ENCODE assay signal across 1 cellular context in genomic region chr17:44066204-44066930, GRCh38.
TF ChIP-seq lines count a peak whose summit lies in the region.

Gene LSM12 (minus strand): TSS chr17:44066671. CDS start chr17:44066587, 84 bp downstream.

TF ChIP-seq in HEK293, 187 proteins besides CTCF, POLR2A, EP300 and RAD21 (continued from another document and continues in another):
- no peak for TF ChIP-seq ZNF518A (tag by site-specific recombination; conservative IDR thresholded peaks at IDR 0.05; ENCODE audit: low read depth)
- TF ChIP-seq ZNF24 (tag by site-specific recombination; IDR thresholded peaks at IDR 0.05) = no peak
- no peak for TF ChIP-seq ZNF223 (tag by site-specific recombination; IDR thresholded peaks at IDR 0.05)
- no peak for TF ChIP-seq AEBP2 (tag by site-specific recombination; IDR thresholded peaks at IDR 0.05; ENCODE audit: borderline replicate concordance)
- TF ChIP-seq GLIS2 (tag by site-specific recombination; IDR thresholded peaks at IDR 0.05) = no peak
- TF ChIP-seq KLF17 (tag by site-specific recombination; IDR thresholded peaks at IDR 0.05) = peak; percentile 82; the same call in 1 of the 2 replicates
- TF ChIP-seq ZFP41 (tag by site-specific recombination; IDR thresholded peaks at IDR 0.05; ENCODE audit: borderline replicate concordance) = no peak
- no peak for TF ChIP-seq ZNF248 (tag by site-specific recombination; IDR thresholded peaks at IDR 0.05)
- TF ChIP-seq ZNF133 (tag by site-specific recombination; IDR thresholded peaks at IDR 0.05) = no peak
- no peak for TF ChIP-seq ZNF571 (tag by site-specific recombination; IDR thresholded peaks at IDR 0.05)
- no peak for TF ChIP-seq ZNF776 (tag by site-specific recombination; IDR thresholded peaks at IDR 0.05; ENCODE audit: borderline replicate concordance)
- TF ChIP-seq ZNF610 (tag by site-specific recombination; IDR thresholded peaks at IDR 0.05; ENCODE audit: borderline replicate concordance) = peak; percentile 70
- peak; percentile 45; the same call in 1 of the 2 replicates for TF ChIP-seq SP7 (tag by site-specific recombination; IDR thresholded peaks at IDR 0.05)
- no peak for TF ChIP-seq MYNN (tag by site-specific recombination; IDR thresholded peaks at IDR 0.05; ENCODE audit: borderline replicate concordance)
- TF ChIP-seq ZNF76 (tag by site-specific recombination; IDR thresholded peaks at IDR 0.05; ENCODE audit: borderline replicate concordance, low read depth) = no peak
- TF ChIP-seq ZNF362 (tag by site-specific recombination; IDR thresholded peaks at IDR 0.05) = no peak
- TF ChIP-seq MZF1 (tag by site-specific recombination; IDR thresholded peaks at IDR 0.05; ENCODE audit: borderline replicate concordance) = peak; percentile 51; the same call in 1 of the 2 replicates
- no peak for TF ChIP-seq ZNF202 (tag by site-specific recombination; IDR thresholded peaks at IDR 0.05; ENCODE audit: borderline replicate concordance)
- no peak; the same call in 1 of the 2 replicates for TF ChIP-seq ZNF558 (tag by site-specific recombination; IDR thresholded peaks at IDR 0.05)
- TF ChIP-seq ZFP69B (tag by site-specific recombination; IDR thresholded peaks at IDR 0.05) = no peak
- no peak for TF ChIP-seq ZSCAN23 (tag by site-specific recombination; IDR thresholded peaks at IDR 0.05)
- TF ChIP-seq ZNF449 (tag by site-specific recombination; IDR thresholded peaks at IDR 0.05) = no peak
- peak; percentile 40 for TF ChIP-seq ZBTB8A (tag by site-specific recombination; IDR thresholded peaks at IDR 0.05)
- TF ChIP-seq ZNF184 (tag by site-specific recombination; IDR thresholded peaks at IDR 0.05) = 0 out of 2 replicates have a peak, but pooled peaks have one; percentile 15
- no peak for TF ChIP-seq FEZF1 (tag by site-specific recombination; IDR thresholded peaks at IDR 0.05)
- TF ChIP-seq ZNF280C (tag by site-specific recombination; IDR thresholded peaks at IDR 0.05) = no peak
- no peak for TF ChIP-seq ZNF350 (tag by site-specific recombination; IDR thresholded peaks at IDR 0.05)
- TF ChIP-seq REST (tag by site-specific recombination; IDR thresholded peaks at IDR 0.05) = no peak
- TF ChIP-seq HOXA7 (CRISPR knock-in tag; IDR thresholded peaks at IDR 0.05; ENCODE audit: borderline replicate concordance) = no peak
- peak; percentile 15; the same call in 1 of the 2 replicates for TF ChIP-seq ZIC2 (tag by site-specific recombination; IDR thresholded peaks at IDR 0.05)
- no peak for TF ChIP-seq ZNF560 (tag by site-specific recombination; IDR thresholded peaks at IDR 0.05; ENCODE audit: borderline replicate concordance)
- no peak for TF ChIP-seq ZNF155 (tag by site-specific recombination; IDR thresholded peaks at IDR 0.05)
- TF ChIP-seq ZNF585B (tag by site-specific recombination; IDR thresholded peaks at IDR 0.05) = no peak
- TF ChIP-seq SCRT1 (tag by site-specific recombination; IDR thresholded peaks at IDR 0.05; ENCODE audit: borderline replicate concordance) = no peak
- TF ChIP-seq ATF2 (tag by site-specific recombination; IDR thresholded peaks at IDR 0.05; ENCODE audit: low read depth) = no peak
- TF ChIP-seq TCF7L2 (IDR thresholded peaks at IDR 0.05; ENCODE audit: borderline replicate concordance, low read depth, low read length) = no peak
- TF ChIP-seq ZNF48 (tag by site-specific recombination; IDR thresholded peaks at IDR 0.05) = no peak
- no peak for TF ChIP-seq ZNF701 (tag by site-specific recombination; IDR thresholded peaks at IDR 0.05)
- TF ChIP-seq ZBTB20 (tag by site-specific recombination; IDR thresholded peaks at IDR 0.05) = peak; percentile 60
- peak; percentile 92 for TF ChIP-seq IKZF3 (tag by site-specific recombination; IDR thresholded peaks at IDR 0.05)
- peak; percentile 74 for TF ChIP-seq ZNF398 (tag by site-specific recombination; IDR thresholded peaks at IDR 0.05)
- TF ChIP-seq ZNF580 (tag by site-specific recombination; IDR thresholded peaks at IDR 0.05) = no peak
- TF ChIP-seq ZNF830 (tag by site-specific recombination; IDR thresholded peaks at IDR 0.05; ENCODE audit: low read depth) = no peak
